8 cellular contexts compared by ENCODE assay signal in the genomic region with DNA sequence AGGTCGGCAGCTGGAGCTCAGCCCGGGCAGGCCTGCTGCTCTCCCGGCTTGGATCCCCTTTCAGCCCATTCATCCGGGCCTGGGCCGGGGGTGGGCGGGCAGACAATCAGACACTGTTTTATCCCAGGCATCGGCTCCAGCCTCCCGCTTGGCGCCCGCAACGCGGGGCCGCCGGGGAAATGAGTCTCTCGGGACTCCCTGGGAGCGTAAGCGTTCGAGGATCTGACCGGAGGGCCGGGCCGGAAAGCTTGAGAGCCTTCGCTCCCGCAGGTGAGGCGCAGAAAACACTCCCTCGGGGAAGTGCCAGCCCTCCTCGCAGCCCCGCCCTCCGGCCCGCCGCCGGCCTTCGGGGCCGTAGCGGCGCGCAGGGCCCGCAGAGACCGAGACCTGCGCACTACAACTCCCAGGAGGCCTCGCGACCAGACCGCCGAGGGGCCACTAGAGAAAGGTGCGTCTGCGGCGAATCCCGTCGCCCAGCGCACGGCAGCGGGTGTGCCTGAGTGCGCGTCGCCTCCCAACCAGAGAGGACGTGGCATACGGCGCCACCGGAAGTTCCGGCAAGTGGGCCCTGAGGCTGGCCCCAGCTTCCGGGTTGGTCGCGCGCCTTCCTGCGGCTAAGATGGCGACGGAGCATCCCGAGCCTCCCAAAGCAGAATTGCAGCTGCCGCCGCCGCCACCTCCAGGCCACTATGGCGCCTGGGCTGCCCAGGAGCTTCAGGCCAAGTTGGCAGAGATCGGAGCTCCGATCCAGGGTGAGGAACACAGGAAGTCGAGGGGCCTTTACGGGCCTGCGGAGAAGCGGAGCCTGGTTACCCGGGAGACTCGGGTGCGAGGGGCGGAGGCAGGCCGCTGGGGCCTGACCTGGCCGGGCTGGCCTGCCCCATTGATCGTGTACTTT. TPM values are rescaled to one million over a fixed set of nuclear protein-coding genes. Genes with fewer than 3 reads are reported as not detected.
A peak's percentile ranks its signal among the peaks of the same experiment; 100 is the strongest.
DNase-seq lines count a peak whose midpoint lies in the region; ATAC-seq and TF ChIP-seq lines count a peak whose summit lies in the region.

A gene with protein sequence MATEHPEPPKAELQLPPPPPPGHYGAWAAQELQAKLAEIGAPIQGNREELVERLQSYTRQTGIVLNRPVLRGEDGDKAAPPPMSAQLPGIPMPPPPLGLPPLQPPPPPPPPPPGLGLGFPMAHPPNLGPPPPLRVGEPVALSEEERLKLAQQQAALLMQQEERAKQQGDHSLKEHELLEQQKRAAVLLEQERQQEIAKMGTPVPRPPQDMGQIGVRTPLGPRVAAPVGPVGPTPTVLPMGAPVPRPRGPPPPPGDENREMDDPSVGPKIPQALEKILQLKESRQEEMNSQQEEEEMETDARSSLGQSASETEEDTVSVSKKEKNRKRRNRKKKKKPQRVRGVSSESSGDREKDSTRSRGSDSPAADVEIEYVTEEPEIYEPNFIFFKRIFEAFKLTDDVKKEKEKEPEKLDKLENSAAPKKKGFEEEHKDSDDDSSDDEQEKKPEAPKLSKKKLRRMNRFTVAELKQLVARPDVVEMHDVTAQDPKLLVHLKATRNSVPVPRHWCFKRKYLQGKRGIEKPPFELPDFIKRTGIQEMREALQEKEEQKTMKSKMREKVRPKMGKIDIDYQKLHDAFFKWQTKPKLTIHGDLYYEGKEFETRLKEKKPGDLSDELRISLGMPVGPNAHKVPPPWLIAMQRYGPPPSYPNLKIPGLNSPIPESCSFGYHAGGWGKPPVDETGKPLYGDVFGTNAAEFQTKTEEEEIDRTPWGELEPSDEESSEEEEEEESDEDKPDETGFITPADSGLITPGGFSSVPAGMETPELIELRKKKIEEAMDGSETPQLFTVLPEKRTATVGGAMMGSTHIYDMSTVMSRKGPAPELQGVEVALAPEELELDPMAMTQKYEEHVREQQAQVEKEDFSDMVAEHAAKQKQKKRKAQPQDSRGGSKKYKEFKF (plus strand): TSS at position 599 of the 898 bp plus-strand sequence. CDS start 21 bp downstream, at position 620.

- POLR2A ChIA-PET in BJ (lab: Charles Lee) = interaction anchor here (0.6 to 1.0 kb wide), 4 partner anchors 14 to 545 kb away, joined by 3 to 6 read pairs (median 4); no protein-coding TSS in a partner anchor

- TF ChIP-seq CTCF in BJ (IDR thresholded peaks at IDR 0.05; ENCODE audit: insufficient read depth, low read depth, low read length) = no peak
- no peak for TF ChIP-seq CTCF in colonic mucosa (IDR thresholded peaks at IDR 0.05)

- CTCF ChIA-PET in BJ (lab: Yijun Ruan, JAX) = interaction anchor here (0.8 to 10.8 kb wide), 8 partner anchors 9 to 282 kb away, joined by 4 to 125 read pairs (median 5); a partner anchor contains a TSS

- H3K4me3 ChIP-seq in BJ (ENCODE audit: low read depth, low read length) = peak within 1 kb of the TSS; percentile 88
- H3K4me3 ChIP-seq in colonic mucosa = peak within 1 kb of the TSS; percentile 98

- peak; percentile 92 for DNase-seq in BJ (ENCODE audit: low read depth)
- DNase-seq in GM19240 (ENCODE audit: insufficient read length, low spot score) = peak; percentile 91
- peak; percentile 98 to 99 for DNase-seq in NCI-H526 (lab: John Stamatoyannopoulos, UW)
- peak; percentile 98 for DNase-seq in activated CD4-positive, alpha-beta T cell treated with anti-CD3 and anti-CD28 coated beads for 48 hours
- DNase-seq in colonic mucosa = peak; percentile 98
- DNase-seq in left kidney (ENCODE audit: low read depth, low spot score) = peak; percentile 100
- peak; percentile 95 to 96 for DNase-seq in stimulated activated CD4-positive, alpha-beta T cell treated with anti-CD3 and anti-CD28 coated beads, Interleukin-2, amount 100 ng/mL, for 24 hours

- ATAC-seq in HG03460 (IDR thresholded peaks at IDR 0.05; ENCODE audit: unreplicated experiment) = peak; percentile 87

- no peaks in the 10 kb centered on the region for H3K27me3 ChIP-seq in BJ (ENCODE audit: control insufficient read depth, insufficient read depth, low read length)
- no peaks in the 10 kb centered on the region for H3K27me3 ChIP-seq in colonic mucosa

- intact Hi-C loops in colonic mucosa (cut with DNase I) = no loop called here

- H3K36me3 ChIP-seq in BJ (ENCODE audit: control insufficient read depth, insufficient read depth, low read length) = peaks cover 10% of the 10 kb centered on the region
- H3K36me3 ChIP-seq in colonic mucosa = peaks cover 19% of the 10 kb centered on the region

- H3K4me1 ChIP-seq in colonic mucosa = peaks cover 5% of the 10 kb centered on the region

- peak within 1 kb of the TSS; percentile 95 for H3K27ac ChIP-seq in colonic mucosa

- H3K9ac ChIP-seq in colonic mucosa (ENCODE audit: low read depth in 2 of 2, low read length in 2 of 2) = peak within 1 kb of the TSS; percentile 96 to 99

- H3K9me3 ChIP-seq in colonic mucosa = no peaks in the 10 kb centered on the region

RNA-seq across cellular contexts. Expression of the gene that starts here (rescaled TPM):
- 70.3 and 82.7 TPM in 2 replicates for polyA plus RNA-seq in BJ (2011; rRNA removed)
- polyA minus RNA-seq in BJ (2011; rRNA and poly(A)+ RNA removed) = 49.1 and 68.5 TPM in 2 replicates
- total RNA-seq in colonic mucosa = 100 to 1,000 TPM; 139 to 196 TPM

Comparison
In these comparisons a context has a peak if more than half of its experiments do, and no peak if none do; other contexts are left out.
1. Peak in every context shown above with its lines: DNase-seq, ATAC-seq, H3K4me3 ChIP-seq and H3K27ac ChIP-seq.